Comparison of ENCODE assay signal across 11 cellular contexts in genomic region chr3:168051579-168052183, GRCh38. TPM values are rescaled to one million over a fixed set of nuclear protein-coding genes. Genes with fewer than 3 reads are reported as not detected.
DNase-seq lines count a peak whose midpoint lies in the region; ATAC-seq and TF ChIP-seq lines count a peak whose summit lies in the region.
"Had no signal": no experiment of that assay in that cellular context is flagged by ENCODE, and none has a peak within 500 bp of the region (broad histone marks: within the 10 kb centered on the region; RNA-seq: fewer than 3 reads in every experiment).

No MANE protein-coding gene starts in this region.

- no peak overlapping the region for H2AFZ ChIP-seq in GM23338

- TF ChIP-seq CTCF in fibroblast of mammary gland (conservative IDR thresholded peaks at IDR 0.05; ENCODE audit: control insufficient read depth, insufficient read depth, low read depth, low read length) (no peak), CD14-positive monocyte (IDR thresholded peaks at IDR 0.05) (no peak), GM23338 (conservative IDR thresholded peaks at IDR 0.05; ENCODE audit: low read depth in 2 of 2) (no peak)

- intact Hi-C loops in CD14-positive monocyte (cut with micrococcal nuclease) = no loop called here

- H4K20me1 ChIP-seq in GM23338 (replicated peaks; ENCODE audit: insufficient read depth) = 0 out of 2 replicates have a peak, but pooled peaks cover 3% of the 10 kb centered on the region

- H3K27ac Mint-ChIP-seq in CD14-positive monocyte = no peak overlapping the region
- H3K27ac Mint-ChIP-seq in immature natural killer cell = no peak overlapping the region
- no peak overlapping the region for H3K27ac Mint-ChIP-seq in GM23338
- H3K27ac Mint-ChIP-seq: activated CD4-positive, alpha-beta memory T cell treated with anti-CD3 and anti-CD28 coated beads, Interleukin-2, amount 10 ng/mL, durations not matched to agents 7 days and 5 days; IgD-negative memory B cell had no signal

- no peaks in the 10 kb centered on the region for H3F3A ChIP-seq in GM23338 (replicated peaks; ENCODE audit: low read depth)

- peaks cover 82% of the 10 kb centered on the region for H3K79me2 ChIP-seq in GM23338 (replicated peaks; ENCODE audit: insufficient read depth)

- H3K9me2 ChIP-seq in GM23338 (ENCODE audit: insufficient read depth) = peaks cover 6% of the 10 kb centered on the region; the same call in 1 of the 2 replicates

- ATAC-seq in GM19463 (IDR thresholded peaks at IDR 0.05; ENCODE audit: unreplicated experiment) (peak; percentile 57), HG03432 (IDR thresholded peaks at IDR 0.05; ENCODE audit: unreplicated experiment) (peak; percentile 73), GM23338 (no peak)

- H3K27me3 ChIP-seq in GM23338 (ENCODE audit: insufficient read depth) = no peaks in the 10 kb centered on the region
- H3K27me3 ChIP-seq: BLaER1 treated with 17β-estradiol and CSF1 and Interleukin-3, amounts not matched to agents 10 nM and 100 nM had no signal

- peaks cover 6 to 12% of the 10 kb centered on the region in 2 donors for H3K36me3 Mint-ChIP-seq in CD14-positive monocyte
- H3K36me3 Mint-ChIP-seq in immature natural killer cell = peaks cover 0 to 4% (median 4%) of the 10 kb centered on the region in 3 donors
- peaks cover 23% of the 10 kb centered on the region for H3K36me3 Mint-ChIP-seq in GM23338 (ENCODE audit: low read depth)

- H3K4me1 ChIP-seq in GM23338 (ENCODE audit: insufficient read depth) = peaks cover 11% of the 10 kb centered on the region

- H3K9me3 Mint-ChIP-seq in CD14-positive monocyte (peaks cover 9 to 18% (median 14%) of the 10 kb centered on the region in 7 donors), immature natural killer cell (no peaks in the 10 kb centered on the region), GM23338 (peaks cover 21% of the 10 kb centered on the region)
- H3K9me3 Mint-ChIP-seq: activated CD4-positive, alpha-beta memory T cell treated with anti-CD3 and anti-CD28 coated beads, Interleukin-2, amount 10 ng/mL, durations not matched to agents 7 days and 5 days had no signal

- H3K36me3 ChIP-seq in GM23338 (ENCODE audit: insufficient read depth) = no peaks in the 10 kb centered on the region; the same call in 1 of the 2 replicates

- H3K4me2 ChIP-seq in GM23338 = no peak overlapping the region
- H3K4me2 ChIP-seq: BLaER1 treated with 17β-estradiol and CSF1 and Interleukin-3, amounts not matched to agents 10 nM and 100 nM had no signal

- H3K27me3 Mint-ChIP-seq in CD14-positive monocyte (ENCODE audit: low read depth in 3 of 3) (peaks cover 0 to 3% (median 0%) of the 10 kb centered on the region in 3 donors), immature natural killer cell (ENCODE audit: low read depth in 3 of 3) (peaks cover 0 to 3% (median 0%) of the 10 kb centered on the region in 3 donors), GM23338 (ENCODE audit: insufficient read depth, low read depth, poor library complexity) (peaks cover 3% of the 10 kb centered on the region)
- H3K27me3 Mint-ChIP-seq: activated CD4-positive, alpha-beta memory T cell treated with anti-CD3 and anti-CD28 coated beads, Interleukin-2, amount 10 ng/mL, durations not matched to agents 7 days and 5 days; IgD-negative memory B cell had no signal

- H3K4me3 ChIP-seq in fibroblast of mammary gland (ENCODE audit: control insufficient read depth, low read depth, low read length) (no peak overlapping the region), GM23338 (no peak overlapping the region)
- H3K4me3 ChIP-seq: BLaER1 treated with 17β-estradiol and CSF1 and Interleukin-3, amounts not matched to agents 10 nM and 100 nM had no signal

- H3K27ac ChIP-seq in GM23338 (ENCODE audit: low read depth) = no peak overlapping the region
- H3K27ac ChIP-seq: BLaER1 treated with 17β-estradiol and CSF1 and Interleukin-3, amounts not matched to agents 10 nM and 100 nM had no signal

- peaks cover 13% of the 10 kb centered on the region for H3K4me1 Mint-ChIP-seq in CD14-positive monocyte
- peaks cover 1 to 17% of the 10 kb centered on the region in 2 donors for H3K4me1 Mint-ChIP-seq in immature natural killer cell
- H3K4me1 Mint-ChIP-seq in GM23338 = peaks cover 18% of the 10 kb centered on the region
- H3K4me1 Mint-ChIP-seq: activated CD4-positive, alpha-beta memory T cell treated with anti-CD3 and anti-CD28 coated beads, Interleukin-2, amount 10 ng/mL, durations not matched to agents 7 days and 5 days had no signal

- DNase-seq in AG08395 (ENCODE audit: low spot score) (peak; percentile 19), fibroblast of mammary gland (ENCODE audit: low read depth) (peak; percentile 68), NCI-H1417 treated with DMSO at 0.1 percent for 48 hours (lab: John Stamatoyannopoulos, UW) (no peak), CD14-positive monocyte (ENCODE audit: low spot score) (no peak), immature natural killer cell (no peak), GM23338 (ENCODE audit: low spot score) (no peak)
- DNase-seq: activated CD4-positive, alpha-beta memory T cell treated with anti-CD3 and anti-CD28 coated beads, Interleukin-2, amount 10 ng/mL, durations not matched to agents 7 days and 5 days had no signal

- H3K4me3 Mint-ChIP-seq in CD14-positive monocyte (no peak overlapping the region), immature natural killer cell (no peak overlapping the region), GM23338 (no peak overlapping the region)
- H3K4me3 Mint-ChIP-seq: activated CD4-positive, alpha-beta memory T cell treated with anti-CD3 and anti-CD28 coated beads, Interleukin-2, amount 10 ng/mL, durations not matched to agents 7 days and 5 days; IgD-negative memory B cell had no signal

TF ChIP-seq in GM23338, 12 proteins besides CTCF, POLR2A, EP300 and RAD21 (continues in another document):
- TF ChIP-seq REST (IDR thresholded peaks at IDR 0.05; ENCODE audit: unreplicated experiment) (no peak), POLR2AphosphoS5 (IDR thresholded peaks at IDR 0.05; ENCODE audit: low read depth) (no peak), JUNB (IDR thresholded peaks at IDR 0.05; ENCODE audit: unreplicated experiment) (no peak)

RNA-seq across cellular contexts. Expression of gene GOLIM4, which starts 44.0 kb away (rescaled TPM):
- polyA plus RNA-seq in CD14-positive monocyte = 1 to 10 TPM; 3.5 to 5.8 TPM
- polyA plus RNA-seq in immature natural killer cell = 1 to 10 TPM; 2.3 to 7.7 (median 4.1) TPM
- total RNA-seq in GM23338 (2014; rRNA removed; shearing (Covaris generic)) = 34.4 and 40.5 TPM in 2 replicates
- polyA plus RNA-seq in GM23338 (2016; fragmentation: Nextera tagmentation; extraction: Ambion mirVana) = 50.5 and 50.7 TPM in 2 replicates

Comparison
In these comparisons a context has a peak if more than half of its experiments do, and no peak if none do; other contexts are left out.
1. DNase-seq: peak in AG08395 (single experiment) and fibroblast of mammary gland (single experiment); none in NCI-H1417 treated with DMSO at 0.1 percent for 48 hours (single experiment), CD14-positive monocyte (single experiment), immature natural killer cell (0 of 3) and GM23338 (single experiment).